In genomic region chr13:75258159-75258782, GRCh38 we compare ENCODE assay signal across 10 cellular contexts.
DNase-seq lines count a peak whose midpoint lies in the region; ATAC-seq and TF ChIP-seq lines count a peak whose summit lies in the region.
"Had no signal": no experiment of that assay in that cellular context is flagged by ENCODE, and none has a peak within 500 bp of the region (broad histone marks: within the 10 kb centered on the region; RNA-seq: fewer than 3 reads in every experiment).

No MANE protein-coding gene starts in this region.

- no peak overlapping the region for H3K18ac ChIP-seq in H9 (ENCODE audit: insufficient read length, low read depth, low read length)
- H3K18ac ChIP-seq in mesenchymal stem cell (ENCODE audit: low read depth in 1 of 2, low read length in 2 of 2) = no peak overlapping the region

- no peak overlapping the region for H3K27ac Mint-ChIP-seq in H9
- H3K27ac Mint-ChIP-seq: T-helper 1 cell treated with Interleukin-12 subunit alpha and Interleukin-12 subunit beta and Interleukin-4 antibody, amounts not matched to agents 30 μg/mL and 1 μg/mL, for 36 hours had no signal

- no peaks in the 10 kb centered on the region for H3K23me2 ChIP-seq in H9 (ENCODE audit: insufficient read length, low read depth, low read length, poor library complexity, severe bottlenecking)

- H4K20me1 ChIP-seq in H9 (ENCODE audit: control insufficient read depth, insufficient read depth, insufficient read length) = no peaks in the 10 kb centered on the region

- no peak overlapping the region for H2BK120ac ChIP-seq in H9 (ENCODE audit: low read depth, low read length, poor library complexity, severe bottlenecking)
- no peak overlapping the region for H2BK120ac ChIP-seq in mesenchymal stem cell (ENCODE audit: low read depth, low read length)

- H3K4me1 Mint-ChIP-seq in H9 = no peaks in the 10 kb centered on the region

- WGBS in H9 (ENCODE audit: extremely low coverage, insufficient read length, low lambda C conversion rate) = no CpG with 5 or more reads among the region's 3 CpGs
- WGBS in mesenchymal stem cell = 50% methylated on average over 2 of the region's 3 CpGs

- H2BK15ac ChIP-seq in H9 (ENCODE audit: low read depth, low read length) = no peak overlapping the region
- H2BK15ac ChIP-seq in mesenchymal stem cell (ENCODE audit: low read depth, poor library complexity, severe bottlenecking) = no peak overlapping the region

- no peak overlapping the region for H3K14ac ChIP-seq in H9 (ENCODE audit: insufficient read depth, low read length)
- no peak overlapping the region for H3K14ac ChIP-seq in mesenchymal stem cell (ENCODE audit: low read length in 2 of 2)

- no peaks in the 10 kb centered on the region for H3K36me3 ChIP-seq in mesenchymal stem cell (ENCODE audit: control insufficient read depth in 1 of 2, insufficient read depth in 2 of 2, low read depth in 1 of 2, low read length in 2 of 2)

- H3K9me3 ChIP-seq in H9 (ENCODE audit: control insufficient read depth, low read depth, low read length) (no peaks in the 10 kb centered on the region), mesenchymal stem cell (ENCODE audit: control insufficient read depth, low read length) (no peaks in the 10 kb centered on the region)

- DNase-seq in DMS114 treated with DMSO at 0.1 percent for 48 hours (lab: John Stamatoyannopoulos, UW; ENCODE audit: unreplicated experiment) = peak; percentile 10
- no peak for DNase-seq in H9
- peak; percentile 64 for DNase-seq in NCI-H2171 treated with DMSO at 0.1 percent for 48 hours (lab: John Stamatoyannopoulos, UW)
- peak; percentile 65 to 74 for DNase-seq in cardiac fibroblast (ENCODE audit: low read depth in 2 of 2)
- DNase-seq in mesenchymal stem cell = peak; percentile 55
- DNase-seq in ecto neural progenitor cell (ENCODE audit: low spot score) = no peak
- DNase-seq in GM13976 (ENCODE audit: low spot score) = no peak
- DNase-seq: right cardiac atrium had no signal

- H3K27ac ChIP-seq in H9 (ENCODE audit: insufficient read length, low read depth, low read length) (no peak overlapping the region), mesenchymal stem cell (ENCODE audit: low read length, poor library complexity, severe bottlenecking) (no peak overlapping the region)

- no peak overlapping the region for H2BK20ac ChIP-seq in H9 (ENCODE audit: low read depth, low read length, poor library complexity, severe bottlenecking)

- H3K9me3 Mint-ChIP-seq in H9 = no peaks in the 10 kb centered on the region
- H3K9me3 Mint-ChIP-seq: T-helper 1 cell treated with Interleukin-12 subunit alpha and Interleukin-12 subunit beta and Interleukin-4 antibody, amounts not matched to agents 30 μg/mL and 1 μg/mL, for 36 hours had no signal

- peak; percentile 82 for TF ChIP-seq CTCF in H9 (conservative IDR thresholded peaks at IDR 0.05)
- peak; percentile 68 for TF ChIP-seq CTCF in cardiac fibroblast (IDR thresholded peaks at IDR 0.05; ENCODE audit: low read depth, low read length)
- TF ChIP-seq CTCF in GM13976 (IDR thresholded peaks at IDR 0.05; ENCODE audit: borderline replicate concordance, control extremely low read depth, extremely low read depth, insufficient read depth, missing control alignments) = no peak

- no peak overlapping the region for H2AK5ac ChIP-seq in H9 (ENCODE audit: insufficient read length, low read length)
- no peak overlapping the region for H2AK5ac ChIP-seq in mesenchymal stem cell (ENCODE audit: low read length, severe bottlenecking)

- no peak overlapping the region for H3T11ph ChIP-seq in H9 (ENCODE audit: low read length)

- no peaks in the 10 kb centered on the region for H3K27me3 ChIP-seq in H9 (ENCODE audit: insufficient read depth, low read length)
- peaks cover 0 to 3% of the 10 kb centered on the region in 2 experiments for H3K27me3 ChIP-seq in mesenchymal stem cell (ENCODE audit: control insufficient read depth in 1 of 2, insufficient read depth in 1 of 2, low read length in 2 of 2)

- H2AFZ ChIP-seq in H9 (ENCODE audit: low read length) (no peak overlapping the region), mesenchymal stem cell (ENCODE audit: low read depth, low read length) (no peak overlapping the region)

- H3K56ac ChIP-seq in H9 (ENCODE audit: insufficient read length, low read depth, low read length) = no peak overlapping the region

- H3K4me2 ChIP-seq in H9 (ENCODE audit: insufficient read depth, insufficient read length, low read length) (no peak overlapping the region), mesenchymal stem cell (ENCODE audit: low read length, poor library complexity, severe bottlenecking) (no peak overlapping the region)

- H3K4me1 ChIP-seq in H9 (ENCODE audit: insufficient read depth, low read length) = no peaks in the 10 kb centered on the region
- H3K4me1 ChIP-seq in mesenchymal stem cell (ENCODE audit: control insufficient read depth, insufficient read depth, low read depth, low read length) = no peaks in the 10 kb centered on the region

- H2BK12ac ChIP-seq in H9 (ENCODE audit: insufficient read length, low read depth, low read length) = no peak overlapping the region
- no peak overlapping the region for H2BK12ac ChIP-seq in mesenchymal stem cell (ENCODE audit: low read length in 2 of 2)

- no peaks in the 10 kb centered on the region for H3K27me3 Mint-ChIP-seq in H9 (ENCODE audit: low read depth)

- no peak overlapping the region for H3K9ac ChIP-seq in H9 (ENCODE audit: extremely low read depth, insufficient read length, low read length)
- H3K9ac ChIP-seq in mesenchymal stem cell (ENCODE audit: low read length) = no peak overlapping the region

- H4K8ac ChIP-seq in H9 (replicated peaks; ENCODE audit: insufficient read length, low read depth, low read length) = no peak overlapping the region
- H4K8ac ChIP-seq in mesenchymal stem cell (ENCODE audit: low read length) = no peak overlapping the region

- H3K23ac ChIP-seq in H9 (ENCODE audit: insufficient read length, low read depth, low read length) = no peak overlapping the region
- H3K23ac ChIP-seq in mesenchymal stem cell (ENCODE audit: low read length in 2 of 2) = no peak overlapping the region

- no peak overlapping the region for H4K91ac ChIP-seq in H9 (ENCODE audit: insufficient read length, low read depth, low read length)
- no peak overlapping the region for H4K91ac ChIP-seq in mesenchymal stem cell (ENCODE audit: low read length)

- H3K4me3 Mint-ChIP-seq in H9 = no peak overlapping the region
- H3K4me3 Mint-ChIP-seq: T-helper 1 cell treated with Interleukin-12 subunit alpha and Interleukin-12 subunit beta and Interleukin-4 antibody, amounts not matched to agents 30 μg/mL and 1 μg/mL, for 36 hours had no signal

- H2BK5ac ChIP-seq in H9 (ENCODE audit: insufficient read length, low read length) (no peak overlapping the region), mesenchymal stem cell (ENCODE audit: low read depth, low read length, poor library complexity, severe bottlenecking) (no peak overlapping the region)

- H3K79me1 ChIP-seq in H9 (ENCODE audit: insufficient read depth, low read depth, low read length, poor library complexity, severe bottlenecking) (no peaks in the 10 kb centered on the region), mesenchymal stem cell (replicated peaks; ENCODE audit: low read length, poor library complexity, severe bottlenecking) (no peaks in the 10 kb centered on the region)

- in situ Hi-C loops in GM13976 (cut with MboI; ENCODE audit: low sequenced_read_pairs, unreplicated experiment) = no loop called here

- no peak overlapping the region for H4K5ac ChIP-seq in H9 (ENCODE audit: insufficient read length, low read depth, low read length)

- H3K4me3 ChIP-seq in cardiac fibroblast (replicated peaks in 1 of 2; ENCODE audit: low read depth in 2 of 2, low read length in 2 of 2) (no peak overlapping the region), mesenchymal stem cell (ENCODE audit: insufficient read depth in 1 of 2, low read depth in 1 of 2, low read length in 2 of 2) (no peak overlapping the region)

- H3K4ac ChIP-seq in H9 (ENCODE audit: low read depth, low read length) (no peak overlapping the region), mesenchymal stem cell (ENCODE audit: low read depth in 1 of 2, low read length in 2 of 2) (no peak overlapping the region)

- ATAC-seq in HG02678 (IDR thresholded peaks at IDR 0.05; ENCODE audit: unreplicated experiment) = no peak

- no peaks in the 10 kb centered on the region for H3K36me3 Mint-ChIP-seq in H9 (ENCODE audit: insufficient read depth in 1 of 3, low read depth in 3 of 3)

- no peaks in the 10 kb centered on the region for H3K79me2 ChIP-seq in H9 (ENCODE audit: insufficient read depth, low read length)

Comparison
In these comparisons a context has a peak if more than half of its experiments do, and no peak if none do; other contexts are left out.
1. DNase-seq: peak in DMS114 treated with DMSO at 0.1 percent for 48 hours (single experiment), NCI-H2171 treated with DMSO at 0.1 percent for 48 hours (single experiment), cardiac fibroblast (2 of 2) and mesenchymal stem cell (single experiment); none in H9 (single experiment), ecto neural progenitor cell (single experiment) and GM13976 (single experiment).